In genomic region chr2:43569921-43570320, GRCh38 we compare ENCODE assay signal across 13 cellular contexts. TPM values are rescaled to one million over a fixed set of nuclear protein-coding genes. Genes with fewer than 3 reads are reported as not detected.
DNase-seq lines count a peak whose midpoint lies in the region; ATAC-seq and TF ChIP-seq lines count a peak whose summit lies in the region.
"Had no signal": no experiment of that assay in that cellular context is flagged by ENCODE, and none has a peak within 500 bp of the region (broad histone marks: within the 10 kb centered on the region; RNA-seq: fewer than 3 reads in every experiment).

No MANE protein-coding gene starts in this region.

- no peaks in the 10 kb centered on the region for H3K4me1 ChIP-seq in Peyer's patch
- H3K4me1 ChIP-seq: Caco-2 had no signal

- TF ChIP-seq CTCF in GM13976 (IDR thresholded peaks at IDR 0.05; ENCODE audit: borderline replicate concordance, control extremely low read depth, extremely low read depth, insufficient read depth, missing control alignments) (no peak), Peyer's patch (IDR thresholded peaks at IDR 0.05) (no peak)

- H3K36me3 Mint-ChIP-seq in activated CD4-positive, alpha-beta memory T cell treated with anti-CD3 and anti-CD28 coated beads for 36 hours = peaks cover 63% of the 10 kb centered on the region

- CTCF ChIA-PET in activated CD4-positive, alpha-beta memory T cell treated with anti-CD3 and anti-CD28 coated beads for 36 hours (lab: Charles Lee) = interaction anchor here (1.0 to 7.5 kb wide), 6 partner anchors 9 to 91 kb away, joined by 3 to 53 read pairs (median 10); no protein-coding TSS in a partner anchor

- H3K27me3 Mint-ChIP-seq in activated CD4-positive, alpha-beta memory T cell treated with anti-CD3 and anti-CD28 coated beads for 36 hours = no peaks in the 10 kb centered on the region
- H3K27me3 Mint-ChIP-seq: progenitor cell of endocrine pancreas, type B pancreatic cell had no signal

- peak; percentile 90 for ATAC-seq in GM19372 (IDR thresholded peaks at IDR 0.05; ENCODE audit: low read depth, unreplicated experiment)
- peak; percentile 87 for ATAC-seq in HG02870 (IDR thresholded peaks at IDR 0.05; ENCODE audit: unreplicated experiment)

- intact Hi-C loops in activated CD4-positive, alpha-beta memory T cell treated with anti-CD3 and anti-CD28 coated beads for 36 hours (cut with micrococcal nuclease) = loop anchor here (1.0 to 10.0 kb wide), 7 partner anchors 8 to 513 kb away; partner anchors contain the start of gene THADA

- DNase-seq in GM13976 (ENCODE audit: low spot score) (peak; percentile 43), substantia nigra (lab: John Stamatoyannopoulos, UW) (no peak), cortex of kidney (lab: John Stamatoyannopoulos, UW) (no peak), Peyer's patch (no peak), COLO829 (ENCODE audit: low spot score) (no peak)
- DNase-seq in activated CD4-positive, alpha-beta memory T cell treated with anti-CD3 and anti-CD28 coated beads for 36 hours = peak; percentile 58
- DNase-seq: activated gamma-delta T cell treated with Interleukin-2 at 50 U/mL for 16 hours, Caco-2, MM.1S had no signal

- no peak for TF ChIP-seq POLR2A in Peyer's patch (IDR thresholded peaks at IDR 0.05)

- no peak overlapping the region for H3K4me3 ChIP-seq in Peyer's patch

- H3K27ac Mint-ChIP-seq in activated CD4-positive, alpha-beta memory T cell treated with anti-CD3 and anti-CD28 coated beads for 36 hours = peak overlapping the region; percentile 92
- H3K27ac Mint-ChIP-seq: progenitor cell of endocrine pancreas, type B pancreatic cell had no signal

- no peaks in the 10 kb centered on the region for H3K9me3 Mint-ChIP-seq in activated CD4-positive, alpha-beta memory T cell treated with anti-CD3 and anti-CD28 coated beads for 36 hours
- H3K9me3 Mint-ChIP-seq: type B pancreatic cell had no signal

- H3K9me3 ChIP-seq in Peyer's patch = no peaks in the 10 kb centered on the region
- H3K9me3 ChIP-seq: Caco-2 had no signal

- peak overlapping the region; percentile 58 for H3K4me3 Mint-ChIP-seq in activated CD4-positive, alpha-beta memory T cell treated with anti-CD3 and anti-CD28 coated beads for 36 hours
- H3K4me3 Mint-ChIP-seq: type B pancreatic cell had no signal

- H3K4me1 Mint-ChIP-seq in activated CD4-positive, alpha-beta memory T cell treated with anti-CD3 and anti-CD28 coated beads for 36 hours (ENCODE audit: low read depth) = peaks cover 73% of the 10 kb centered on the region

- H3K27me3 ChIP-seq in Peyer's patch = no peaks in the 10 kb centered on the region

- H3K36me3 ChIP-seq in Peyer's patch = peaks cover 0 to 48% (median 0%) of the 10 kb centered on the region in 3 donors

- H3K27ac ChIP-seq in substantia nigra (ENCODE audit: low read depth, low read length, poor library complexity, severe bottlenecking) (no peak overlapping the region), Peyer's patch (no peak overlapping the region)

- POLR2A ChIA-PET in activated CD4-positive, alpha-beta memory T cell treated with anti-CD3 and anti-CD28 coated beads for 36 hours (lab: Charles Lee) = interaction anchor here (1.5 to 3.0 kb wide), 3 partner anchors 10 to 421 kb away, joined by 3 to 36 read pairs (median 5); partner anchors contain the start of gene THADA

- in situ Hi-C loops in GM13976 (cut with MboI; ENCODE audit: low sequenced_read_pairs, unreplicated experiment) = no loop called here

RNA-seq across cellular contexts. Expression of gene THADA, which starts 25.9 kb away (rescaled TPM):
- total RNA-seq in activated CD4-positive, alpha-beta memory T cell treated with anti-CD3 and anti-CD28 coated beads for 36 hours = 10 to 100 TPM; 39.0 to 46.6 TPM
- 10 to 100 TPM; 19.3 to 76.7 (median 26.3) TPM for total RNA-seq in Peyer's patch

Comparison
In these comparisons a context has a peak if more than half of its experiments do, and no peak if none do; other contexts are left out.
1. DNase-seq: peak in GM13976 (single experiment) and activated CD4-positive, alpha-beta memory T cell treated with anti-CD3 and anti-CD28 coated beads for 36 hours (single experiment); none in substantia nigra (0 of 49), cortex of kidney (single experiment), Peyer's patch (0 of 3) and COLO829 (single experiment).